ENCODE assay signal across 10 cellular contexts in genomic region chr12:22835431-22835830, GRCh38.
"Had no signal": no experiment of that assay in that cellular context is flagged by ENCODE, and none has a peak within 500 bp of the region (broad histone marks: within the 10 kb centered on the region; RNA-seq: fewer than 3 reads in every experiment).

No MANE protein-coding gene starts in this region.

- H3K27ac ChIP-seq: GM23248 had no signal

- H3K4me3 ChIP-seq: GM23248, GM23338, HAP-1 had no signal

- H3K9me3 ChIP-seq: HAP-1 had no signal

- H3K4me1 ChIP-seq: HAP-1 had no signal

- H3K9ac ChIP-seq: GM23248 had no signal

- H2AFZ ChIP-seq: GM23248, GM23338 had no signal

- FAIRE-seq: H1, H54 had no signal

- DNase-seq: GM23248, GOT3, H7, H9, HCEC 1CT, HFFc6 had no signal

- H3K4me2 ChIP-seq: GM23338 had no signal

- H3K36me3 ChIP-seq: HAP-1 had no signal
